ENCODE assay signal across 16 cellular contexts in genomic region chr5:122877518-122877917, GRCh38. TPM values are rescaled to one million over a fixed set of nuclear protein-coding genes. Genes with fewer than 3 reads are reported as not detected.
DNase-seq lines count a peak whose midpoint lies in the region; ATAC-seq, FAIRE-seq and TF ChIP-seq lines count a peak whose summit lies in the region.
"Had no signal": no experiment of that assay in that cellular context is flagged by ENCODE, and none has a peak within 500 bp of the region (broad histone marks: within the 10 kb centered on the region; RNA-seq: fewer than 3 reads in every experiment).

No MANE protein-coding gene starts in this region.

- no peak for TF ChIP-seq CTCF in kidney (IDR thresholded peaks at IDR 0.05; ENCODE audit: borderline replicate concordance, extremely low read depth, insufficient read depth)
- no peak for TF ChIP-seq CTCF in RWPE1 (conservative IDR thresholded peaks at IDR 0.05; ENCODE audit: low read depth)

- H3K4me1 ChIP-seq in kidney (ENCODE audit: control insufficient read depth in 1 of 2, insufficient read depth in 1 of 2, low read depth in 1 of 2, low read length in 2 of 2) = no peaks in the 10 kb centered on the region
- H3K4me1 ChIP-seq: breast epithelium had no signal

- DNase-seq in medulla oblongata (ENCODE audit: extremely low spot score) (peak; percentile 69), kidney (no peak), RWPE1 (ENCODE audit: low spot score) (no peak)
- DNase-seq in activated T-cell treated with anti-CD3 and anti-CD28 coated beads, Interleukin-2, amount 50 U/mL, for 24 hours = no peak
- DNase-seq: activated CD4-positive, alpha-beta T cell treated with anti-CD3 and anti-CD28 coated beads for 36 hours; activated gamma-delta T cell; CD4-positive, CD25-positive, alpha-beta regulatory T cell; glutamatergic neuron; left colon had no signal

- no peak overlapping the region for H3K9ac ChIP-seq in kidney (ENCODE audit: low read length in 2 of 2)

- no peak for TF ChIP-seq POLR2A in GM18505 (IDR thresholded peaks at IDR 0.05; ENCODE audit: borderline replicate concordance, extremely low read depth, insufficient read depth, insufficient read length)

- H3K9me3 Mint-ChIP-seq in activated T-cell treated with anti-CD3 and anti-CD28 coated beads, Interleukin-2, amount 50 U/mL, for 24 hours = no peaks in the 10 kb centered on the region

- H3K9me3 ChIP-seq in kidney (ENCODE audit: control insufficient read depth in 1 of 2, low read length in 2 of 2) = no peaks in the 10 kb centered on the region
- H3K9me3 ChIP-seq: breast epithelium, neutrophil had no signal

- no peak for FAIRE-seq in kidney (lab: Jason Lieb, UNC)

- POLR2A ChIA-PET in RWPE1 (lab: Yijun Ruan, JAX; ENCODE audit: low non-redundant PET) = no interaction called here

- CTCF ChIA-PET in RWPE1 (lab: Yijun Ruan, JAX) = no interaction called here

- H3K27ac ChIP-seq in kidney (ENCODE audit: low read depth in 2 of 2, low read length in 2 of 2) (no peak overlapping the region), RWPE1 (no peak overlapping the region)
- H3K27ac ChIP-seq: breast epithelium, neutrophil, SK-N-MC had no signal

- H3K4me1 Mint-ChIP-seq in activated T-cell treated with anti-CD3 and anti-CD28 coated beads, Interleukin-2, amount 50 U/mL, for 24 hours (ENCODE audit: low read depth) = no peaks in the 10 kb centered on the region

- no peak overlapping the region for H3K4me3 ChIP-seq in kidney (ENCODE audit: low read length in 2 of 2)
- H3K4me3 ChIP-seq: breast epithelium, SK-N-MC had no signal

- intact Hi-C loops in kidney (cut with DNase I) = no loop called here

- no peaks in the 10 kb centered on the region for H3K27me3 Mint-ChIP-seq in activated T-cell treated with anti-CD3 and anti-CD28 coated beads, Interleukin-2, amount 50 U/mL, for 24 hours
- H3K27me3 Mint-ChIP-seq: activated CD4-positive, alpha-beta T cell treated with anti-CD3 and anti-CD28 coated beads for 36 hours; CD4-positive, CD25-positive, alpha-beta regulatory T cell had no signal

- no peak overlapping the region for H3K4me3 Mint-ChIP-seq in activated T-cell treated with anti-CD3 and anti-CD28 coated beads, Interleukin-2, amount 50 U/mL, for 24 hours
- H3K4me3 Mint-ChIP-seq: activated CD4-positive, alpha-beta T cell treated with anti-CD3 and anti-CD28 coated beads for 36 hours had no signal

- H3K36me3 Mint-ChIP-seq in activated T-cell treated with anti-CD3 and anti-CD28 coated beads, Interleukin-2, amount 50 U/mL, for 24 hours (ENCODE audit: low read depth) = no peaks in the 10 kb centered on the region

- H3K36me3 ChIP-seq in kidney (ENCODE audit: control insufficient read depth in 1 of 2, insufficient read depth in 2 of 2, low read length in 2 of 2) = no peaks in the 10 kb centered on the region
- H3K36me3 ChIP-seq: breast epithelium, neutrophil had no signal

- ATAC-seq in GM18861 (IDR thresholded peaks at IDR 0.05; ENCODE audit: unreplicated experiment) = peak; percentile 52
- peak; percentile 66 for ATAC-seq in GM21723 (IDR thresholded peaks at IDR 0.05; ENCODE audit: unreplicated experiment)
- peak; percentile 74 for ATAC-seq in HG03469 (IDR thresholded peaks at IDR 0.05; ENCODE audit: unreplicated experiment)
- ATAC-seq in GM18505 (IDR thresholded peaks at IDR 0.05; ENCODE audit: unreplicated experiment) = no peak
- ATAC-seq: activated CD4-positive, alpha-beta T cell treated with anti-CD3 and anti-CD28 coated beads for 36 hours; left colon had no signal

- no peak overlapping the region for H3K27ac Mint-ChIP-seq in activated T-cell treated with anti-CD3 and anti-CD28 coated beads, Interleukin-2, amount 50 U/mL, for 24 hours
- H3K27ac Mint-ChIP-seq: activated CD4-positive, alpha-beta T cell treated with anti-CD3 and anti-CD28 coated beads for 36 hours; CD4-positive, CD25-positive, alpha-beta regulatory T cell had no signal

RNA-seq across cellular contexts. Expression of gene SNX24, which starts 32.1 kb away (rescaled TPM):
- total RNA-seq in kidney = 23.8 TPM
- polyA plus RNA-seq in kidney (ENCODE audit: insufficient read depth, low read depth, low replicate concordance) = 27.0 TPM
